8 cellular contexts compared by ENCODE assay signal in genomic region chr1:153535664-153536585, GRCh38. TPM values are rescaled to one million over a fixed set of nuclear protein-coding genes. Genes with fewer than 3 reads are reported as not detected.
A peak's percentile ranks its signal among the peaks of the same experiment; 100 is the strongest.
DNase-seq lines count a peak whose midpoint lies in the region; ATAC-seq and TF ChIP-seq lines count a peak whose summit lies in the region.

S100A6 (minus strand) TSS chr1:153535991; CDS start chr1:153535339, 652 bp downstream.

- H3K27me3 Mint-ChIP-seq in type B pancreatic cell, result no peaks in the 10 kb centered on the region

- peak within 1 kb of the TSS; percentile 38; the same call in 1 of the 2 replicates for H3K4me3 ChIP-seq in GM08714 (ENCODE audit: low read length)
- H3K4me3 ChIP-seq in ascending aorta, result peak within 1 kb of the TSS; percentile 70 to 95
- peak within 1 kb of the TSS; percentile 93 for H3K4me3 ChIP-seq in left ventricle myocardium inferior
- H3K4me3 ChIP-seq in prostate gland, result peak within 1 kb of the TSS; percentile 60 to 74

- peak; percentile 94 for DNase-seq in LoVo (ENCODE audit: low spot score)
- peak; percentile 94 for DNase-seq in T1000 (lab: John Stamatoyannopoulos, UW)
- DNase-seq in ascending aorta (ENCODE audit: low spot score in 2 of 2), result peak; percentile 80 to 95
- DNase-seq in left ventricle myocardium inferior, result peak; percentile 87
- peak; percentile 82 for DNase-seq in prostate gland (ENCODE audit: low spot score)
- no peak for DNase-seq in type B pancreatic cell (ENCODE audit: extremely low spot score, unreplicated experiment)

- no peak for ATAC-seq in HG03095 (IDR thresholded peaks at IDR 0.05; ENCODE audit: unreplicated experiment)

- H3K27ac ChIP-seq in ascending aorta (peak within 1 kb of the TSS; percentile 98 to 100), left ventricle myocardium inferior (replicated peaks) (peak within 1 kb of the TSS; percentile 98), prostate gland (peak within 1 kb of the TSS; percentile 92 to 96)

- peak; percentile 60 for TF ChIP-seq POLR2A in prostate gland (IDR thresholded peaks at IDR 0.05)

- H3K27me3 ChIP-seq in ascending aorta (no peaks in the 10 kb centered on the region), left ventricle myocardium inferior (ENCODE audit: low read depth) (no peaks in the 10 kb centered on the region), prostate gland (replicated peaks; ENCODE audit: insufficient read depth) (no peaks in the 10 kb centered on the region)

- H3K27ac Mint-ChIP-seq in type B pancreatic cell, result peak within 1 kb of the TSS; percentile 87

- TF ChIP-seq CTCF in ascending aorta (IDR thresholded peaks at IDR 0.05) (peak in 1 of 3 experiments; percentile 30), left ventricle myocardium inferior (IDR thresholded peaks at IDR 0.05; ENCODE audit: borderline replicate concordance) (peak; percentile 20), prostate gland (IDR thresholded peaks at IDR 0.05) (no peak), type B pancreatic cell (conservative IDR thresholded peaks at IDR 0.05) (no peak)

- H3K36me3 Mint-ChIP-seq in type B pancreatic cell, result no peaks in the 10 kb centered on the region

- 2% methylated on average over 13 of the region's 51 CpGs for WGBS in prostate gland

- H3K36me3 ChIP-seq in ascending aorta (no peaks in the 10 kb centered on the region), left ventricle myocardium inferior (no peaks in the 10 kb centered on the region), prostate gland (no peaks in the 10 kb centered on the region)

- H3K4me1 ChIP-seq in ascending aorta, result peaks cover 5 to 27% of the 10 kb centered on the region in 2 donors
- peaks cover 50% of the 10 kb centered on the region for H3K4me1 ChIP-seq in left ventricle myocardium inferior
- H3K4me1 ChIP-seq in prostate gland (replicated peaks), result peaks cover 3% of the 10 kb centered on the region

- H3K4me1 Mint-ChIP-seq in type B pancreatic cell (ENCODE audit: unreplicated experiment), result peaks cover 38% of the 10 kb centered on the region

- H3K9me3 ChIP-seq in ascending aorta, result no peaks in the 10 kb centered on the region
- no peaks in the 10 kb centered on the region for H3K9me3 ChIP-seq in left ventricle myocardium inferior (replicated peaks)
- no peaks in the 10 kb centered on the region for H3K9me3 ChIP-seq in prostate gland

- peaks cover 5% of the 10 kb centered on the region for H3K9me3 Mint-ChIP-seq in type B pancreatic cell

- intact Hi-C loops in ascending aorta (cut with DNase I) (loop anchor here (1.0 to 10.0 kb wide), 2 partner anchors 9 to 239 kb away; partner anchors contain the start of genes S100A4 and SLC27A3), left ventricle myocardium inferior (cut with micrococcal nuclease) (no loop called here), prostate gland (cut with DNase I) (no loop called here)

- H3K4me3 Mint-ChIP-seq in type B pancreatic cell, result peak within 1 kb of the TSS; percentile 81

RNA-seq across cellular contexts. Expression of gene S100A6, which starts in this region (rescaled TPM):
- 336 TPM for total RNA-seq in ascending aorta
- 336 TPM for total RNA-seq in left ventricle myocardium inferior
- total RNA-seq in prostate gland, result 100 to 1,000 TPM; 184 to 279 TPM
- 21.9 and 1,154 TPM in 2 replicates for total RNA-seq in type B pancreatic cell (ENCODE audit: low replicate concordance)

Comparison
In these comparisons a context has a peak if more than half of its experiments do, and no peak if none do; other contexts are left out.
1. H3K4me3 ChIP-seq: peak in every context shown above with its lines; median percentile 93 in left ventricle myocardium inferior; 82 in ascending aorta; 67 in prostate gland; 38 in GM08714.